In genomic region chr19:48489608-48490216, GRCh38 we compare ENCODE assay signal across 9 cellular contexts. TPM values are rescaled to one million over a fixed set of nuclear protein-coding genes. Genes with fewer than 3 reads are reported as not detected.
DNase-seq lines count a peak whose midpoint lies in the region; ATAC-seq, FAIRE-seq and TF ChIP-seq lines count a peak whose summit lies in the region.
"Had no signal": no experiment of that assay in that cellular context is flagged by ENCODE, and none has a peak within 500 bp of the region (broad histone marks: within the 10 kb centered on the region; RNA-seq: fewer than 3 reads in every experiment).

No MANE protein-coding gene starts in this region.

- TF ChIP-seq POLR2A in GM12891 (IDR thresholded peaks at IDR 0.05; ENCODE audit: low read depth, low read length): no peak

- FAIRE-seq in GM12891 (lab: Jason Lieb, UNC): peak; percentile 89
- FAIRE-seq: islet of Langerhans had no signal

- ATAC-seq in GM21447 (IDR thresholded peaks at IDR 0.05; ENCODE audit: unreplicated experiment): no peak

- DNase-seq in 8988T (peak; percentile 93), GM12891 (ENCODE audit: insufficient read length, low spot score) (peak; percentile 90), NCI-H1105 (lab: John Stamatoyannopoulos, UW) (peak; percentile 59), T1000 (lab: John Stamatoyannopoulos, UW) (peak; percentile 47), astrocyte of the hippocampus (ENCODE audit: low read depth, low spot score) (peak; percentile 82), inferior parietal cortex (ENCODE audit: extremely low spot score) (peak; percentile 55)
- DNase-seq in stimulated activated CD4-positive, alpha-beta T cell treated with anti-CD3 and anti-CD28 coated beads, Interleukin-2, amount 100 ng/mL, for 24 hours: peak; percentile 88 to 91

TF ChIP-seq in GM12891, 5 proteins besides CTCF, POLR2A, EP300 and RAD21:
- TF ChIP-seq SPI1 (IDR thresholded peaks at IDR 0.05; ENCODE audit: low read depth, low read length): peak; percentile 81
- TF ChIP-seq POU2F2 (IDR thresholded peaks at IDR 0.05; ENCODE audit: low read depth, low read length): no peak
- TF ChIP-seq PAX5 (IDR thresholded peaks at IDR 0.05; ENCODE audit: insufficient read depth, low read length, severe bottlenecking): no peak
- TF ChIP-seq TAF1 (IDR thresholded peaks at IDR 0.05; ENCODE audit: low read depth, low read length): no peak

RNA-seq across cellular contexts. Expression of gene CYTH2, which starts 20.5 kb away (rescaled TPM):
- 21.6 TPM for polyA plus RNA-seq in GM12891 (2012; ENCODE audit: low read depth, missing spikeins)

RNA-seq across cellular contexts. Expression of gene LMTK3, which starts 21.9 kb away (rescaled TPM):
- polyA plus RNA-seq in GM12891 (2012; ENCODE audit: low read depth, missing spikeins): 0.12 TPM

RNA-seq across cellular contexts. Expression of gene KCNJ14, which starts 34.3 kb away (rescaled TPM):
- polyA plus RNA-seq in GM12891 (2012; ENCODE audit: low read depth, missing spikeins): 0.41 TPM

RNA-seq across cellular contexts. Expression of gene GRWD1, which starts 43.9 kb away (rescaled TPM):
- polyA plus RNA-seq in GM12891 (2012; ENCODE audit: low read depth, missing spikeins): 20.6 TPM
